31 cellular contexts compared by ENCODE assay signal in genomic region chr16:22900863-22901262, GRCh38.
"Had no signal": no experiment of that assay in that cellular context is flagged by ENCODE, and none has a peak within 500 bp of the region (broad histone marks: within the 10 kb centered on the region; RNA-seq: fewer than 3 reads in every experiment).

No MANE protein-coding gene starts in this region.

- H3K36me3 Mint-ChIP-seq: activated CD8-positive, alpha-beta memory T cell treated with anti-CD3 and anti-CD28 coated beads, Interleukin-2, amount 10 ng/mL, durations not matched to agents 7 days and 5 days; activated naive CD4-positive, alpha-beta T cell treated with anti-CD3 and anti-CD28 coated beads, Interleukin-2, amount 10 ng/mL, durations not matched to agents 7 days and 5 days; activated naive CD4-positive, alpha-beta T cell treated with anti-CD3 and anti-CD28 coated beads, Interleukin-2, amount 50 U/mL, for 24 hours; activated naive CD8-positive, alpha-beta T cell; activated naive CD8-positive, alpha-beta T cell treated with anti-CD3 and anti-CD28 coated beads, Interleukin-2, amount 10 ng/mL, durations not matched to agents 7 days and 5 days; brain had no signal

- H3K27ac ChIP-seq: ascending aorta, cardiac muscle cell, VCaP had no signal

- DNase-seq: activated B cell treated with CpG ODN at 0.5 μM for 24 hours; activated CD4-positive, alpha-beta memory T cell treated with anti-CD3 and anti-CD28 coated beads, Interleukin-2, amount 10 ng/mL, durations not matched to agents 7 days and 5 days; activated CD4-positive, alpha-beta T cell treated with anti-CD3 and anti-CD28 coated beads for 4 hours; activated CD4-positive, alpha-beta T cell treated with anti-CD3 and anti-CD28 coated beads, Interleukin-2, amount 10 ng/mL, durations not matched to agents 24 days and 14 days; activated CD4-positive, alpha-beta T cell treated with anti-CD3 and anti-CD28 coated beads, Interleukin-2, amount 50 U/mL, for 48 hours; activated CD4-positive, CD25-positive, alpha-beta regulatory T cell treated with anti-CD3 and anti-CD28 coated beads, Interleukin-2, amount 50 U/mL, for 72 hours; activated CD8-positive, alpha-beta memory T cell treated with anti-CD3 and anti-CD28 coated beads for 24 hours; activated CD8-positive, alpha-beta memory T cell treated with anti-CD3 and anti-CD28 coated beads, Interleukin-2, amount 10 ng/mL, durations not matched to agents 7 days and 5 days; activated CD8-positive, alpha-beta memory T cell treated with anti-CD3 and anti-CD28 coated beads, Interleukin-2, amount 50 U/mL, for 48 hours; activated CD8-positive, alpha-beta T cell treated with anti-CD3 and anti-CD28 coated beads, Interleukin-2, amount 10 ng/mL, durations not matched to agents 7 days and 5 days; activated effector memory CD4-positive, alpha-beta T cell treated with Interleukin-2 at 50 U/mL for 16 hours; activated gamma-delta T cell; activated naive CD4-positive, alpha-beta T cell treated with anti-CD3 and anti-CD28 coated beads, Interleukin-2, amount 10 ng/mL, durations not matched to agents 7 days and 5 days; activated naive CD4-positive, alpha-beta T cell treated with Interleukin-2 at 50 U/mL for 16 hours; activated naive CD8-positive, alpha-beta T cell treated with anti-CD3 and anti-CD28 coated beads, Interleukin-2, amount 10 ng/mL, durations not matched to agents 7 days and 5 days; activated naive CD8-positive, alpha-beta T cell treated with anti-CD3 and anti-CD28 coated beads, Interleukin-2, amount 50 U/mL, for 24 hours; activated T-cell treated with anti-CD3 and anti-CD28 coated beads, Interleukin-2, amount 50 U/mL, for 24 hours; activated T-cell treated with anti-CD3 and anti-CD28 coated beads, Interleukin-2, amount 50 U/mL, for 48 hours; caudate nucleus; cerebellar nuclear complex; T-helper 2 cell; T-helper 9 cell had no signal

- H3K4me3 Mint-ChIP-seq: activated B cell treated with CpG ODN at 0.5 μM for 24 hours; activated CD4-positive, alpha-beta memory T cell treated with anti-CD3 and anti-CD28 coated beads, Interleukin-2, amount 10 ng/mL, durations not matched to agents 7 days and 5 days; activated CD4-positive, alpha-beta T cell treated with anti-CD3 and anti-CD28 coated beads, Interleukin-2, amount 10 ng/mL, durations not matched to agents 24 days and 14 days; activated CD8-positive, alpha-beta memory T cell treated with anti-CD3 and anti-CD28 coated beads, Interleukin-2, amount 10 ng/mL, durations not matched to agents 7 days and 5 days; activated CD8-positive, alpha-beta T cell treated with anti-CD3 and anti-CD28 coated beads, Interleukin-2, amount 10 ng/mL, durations not matched to agents 7 days and 5 days; activated naive CD4-positive, alpha-beta T cell treated with anti-CD3 and anti-CD28 coated beads, Interleukin-2, amount 10 ng/mL, durations not matched to agents 7 days and 5 days; activated naive CD4-positive, alpha-beta T cell treated with anti-CD3 and anti-CD28 coated beads, Interleukin-2, amount 50 U/mL, for 24 hours; activated naive CD8-positive, alpha-beta T cell; activated naive CD8-positive, alpha-beta T cell treated with anti-CD3 and anti-CD28 coated beads, Interleukin-2, amount 10 ng/mL, durations not matched to agents 7 days and 5 days; activated naive CD8-positive, alpha-beta T cell treated with anti-CD3 and anti-CD28 coated beads, Interleukin-2, amount 50 U/mL, for 24 hours; activated T-cell treated with anti-CD3 and anti-CD28 coated beads, Interleukin-2, amount 50 U/mL, for 24 hours; brain; central memory CD8-positive, alpha-beta T cell; T-helper 2 cell treated with Interferon-gamma antibody and Interleukin-4, amounts not matched to agents 5 μg/mL and 100 μg/mL, for 36 hours had no signal

- H3K27ac Mint-ChIP-seq: activated B cell treated with CpG ODN at 0.5 μM for 24 hours; activated CD4-positive, alpha-beta memory T cell treated with anti-CD3 and anti-CD28 coated beads, Interleukin-2, amount 10 ng/mL, durations not matched to agents 7 days and 5 days; activated CD4-positive, alpha-beta T cell treated with anti-CD3 and anti-CD28 coated beads, Interleukin-2, amount 10 ng/mL, durations not matched to agents 24 days and 14 days; activated CD8-positive, alpha-beta memory T cell treated with anti-CD3 and anti-CD28 coated beads, Interleukin-2, amount 10 ng/mL, durations not matched to agents 7 days and 5 days; activated CD8-positive, alpha-beta T cell treated with anti-CD3 and anti-CD28 coated beads, Interleukin-2, amount 10 ng/mL, durations not matched to agents 7 days and 5 days; activated naive CD4-positive, alpha-beta T cell treated with anti-CD3 and anti-CD28 coated beads, Interleukin-2, amount 10 ng/mL, durations not matched to agents 7 days and 5 days; activated naive CD4-positive, alpha-beta T cell treated with anti-CD3 and anti-CD28 coated beads, Interleukin-2, amount 50 U/mL, for 24 hours; activated naive CD8-positive, alpha-beta T cell; activated naive CD8-positive, alpha-beta T cell treated with anti-CD3 and anti-CD28 coated beads, Interleukin-2, amount 10 ng/mL, durations not matched to agents 7 days and 5 days; activated naive CD8-positive, alpha-beta T cell treated with anti-CD3 and anti-CD28 coated beads, Interleukin-2, amount 50 U/mL, for 24 hours; activated T-cell treated with anti-CD3 and anti-CD28 coated beads, Interleukin-2, amount 50 U/mL, for 24 hours; activated T-helper 2 cell treated with anti-CD3 and anti-CD28 coated beads, Interferon-gamma antibody, Interleukin-2, Interleukin-4, amounts not matched to agents 10 μg/mL and 5 μg/mL and 100 μg/mL, durations not matched to agents 14 hours and 24 hours and 36 hours; brain; T-helper 2 cell treated with Interferon-gamma antibody and Interleukin-4, amounts not matched to agents 5 μg/mL and 100 μg/mL, for 36 hours had no signal

- H3K4me3 ChIP-seq: ascending aorta, cardiac muscle cell had no signal

- ATAC-seq: activated CD8-positive, alpha-beta memory T cell treated with anti-CD3 and anti-CD28 coated beads, Interleukin-2, amount 10 ng/mL, durations not matched to agents 7 days and 5 days; activated CD8-positive, alpha-beta T cell treated with anti-CD3 and anti-CD28 coated beads, Interleukin-2, amount 10 ng/mL, durations not matched to agents 7 days and 5 days; activated naive CD8-positive, alpha-beta T cell treated with anti-CD3 and anti-CD28 coated beads, Interleukin-2, amount 50 U/mL, for 24 hours had no signal

- H3K9me3 Mint-ChIP-seq: activated B cell treated with CpG ODN at 0.5 μM for 24 hours; activated CD4-positive, alpha-beta memory T cell treated with anti-CD3 and anti-CD28 coated beads, Interleukin-2, amount 10 ng/mL, durations not matched to agents 7 days and 5 days; activated CD4-positive, alpha-beta T cell treated with anti-CD3 and anti-CD28 coated beads, Interleukin-2, amount 10 ng/mL, durations not matched to agents 24 days and 14 days; activated naive CD4-positive, alpha-beta T cell treated with anti-CD3 and anti-CD28 coated beads, Interleukin-2, amount 10 ng/mL, durations not matched to agents 7 days and 5 days; activated naive CD4-positive, alpha-beta T cell treated with anti-CD3 and anti-CD28 coated beads, Interleukin-2, amount 50 U/mL, for 24 hours; activated naive CD8-positive, alpha-beta T cell treated with anti-CD3 and anti-CD28 coated beads, Interleukin-2, amount 10 ng/mL, durations not matched to agents 7 days and 5 days; activated naive CD8-positive, alpha-beta T cell treated with anti-CD3 and anti-CD28 coated beads, Interleukin-2, amount 50 U/mL, for 24 hours; activated T-cell treated with anti-CD3 and anti-CD28 coated beads, Interleukin-2, amount 50 U/mL, for 24 hours; activated T-helper 2 cell treated with anti-CD3 and anti-CD28 coated beads, Interferon-gamma antibody, Interleukin-2, Interleukin-4, amounts not matched to agents 10 μg/mL and 5 μg/mL and 100 μg/mL, durations not matched to agents 14 hours and 24 hours and 36 hours; brain; central memory CD8-positive, alpha-beta T cell; T-helper 2 cell treated with Interferon-gamma antibody and Interleukin-4, amounts not matched to agents 5 μg/mL and 100 μg/mL, for 36 hours had no signal

- H3K4me1 ChIP-seq: ascending aorta had no signal

- H3K4me1 Mint-ChIP-seq: activated B cell treated with CpG ODN at 0.5 μM for 24 hours; activated CD4-positive, alpha-beta memory T cell treated with anti-CD3 and anti-CD28 coated beads, Interleukin-2, amount 10 ng/mL, durations not matched to agents 7 days and 5 days; activated CD4-positive, alpha-beta T cell treated with anti-CD3 and anti-CD28 coated beads, Interleukin-2, amount 10 ng/mL, durations not matched to agents 24 days and 14 days; activated CD8-positive, alpha-beta memory T cell treated with anti-CD3 and anti-CD28 coated beads, Interleukin-2, amount 10 ng/mL, durations not matched to agents 7 days and 5 days; activated naive CD4-positive, alpha-beta T cell treated with anti-CD3 and anti-CD28 coated beads, Interleukin-2, amount 10 ng/mL, durations not matched to agents 7 days and 5 days; activated naive CD4-positive, alpha-beta T cell treated with anti-CD3 and anti-CD28 coated beads, Interleukin-2, amount 50 U/mL, for 24 hours; activated naive CD8-positive, alpha-beta T cell treated with anti-CD3 and anti-CD28 coated beads, Interleukin-2, amount 10 ng/mL, durations not matched to agents 7 days and 5 days; activated naive CD8-positive, alpha-beta T cell treated with anti-CD3 and anti-CD28 coated beads, Interleukin-2, amount 50 U/mL, for 24 hours; brain; central memory CD8-positive, alpha-beta T cell had no signal

- H3K27me3 ChIP-seq: ascending aorta, cardiac muscle cell had no signal
